9 cellular contexts compared by ENCODE assay signal in genomic region chrX:107565916-107566602, GRCh38.
DNase-seq lines count a peak whose midpoint lies in the region; ATAC-seq and TF ChIP-seq lines count a peak whose summit lies in the region.
"Had no signal": no experiment of that assay in that cellular context is flagged by ENCODE, and none has a peak within 500 bp of the region (broad histone marks: within the 10 kb centered on the region; RNA-seq: fewer than 3 reads in every experiment).

No MANE protein-coding gene starts in this region.

- TF ChIP-seq POLR2A in IMR-90 (IDR thresholded peaks at IDR 0.05; ENCODE audit: low read depth, low read length): no peak

- dilution Hi-C loops in IMR-90 (cut with HindIII; ENCODE audit: low sequenced_read_pairs, unreplicated experiment): no loop called here

- peak overlapping the region; percentile 22; the same call in 1 of the 2 replicates for H3K27ac ChIP-seq in IMR-90 (ENCODE audit: insufficient read depth, low read length)
- no peak overlapping the region for H3K27ac ChIP-seq in lower lobe of right lung
- H3K27ac ChIP-seq: ovary had no signal

- peak overlapping the region; percentile 82 for H2BK120ac ChIP-seq in IMR-90 (ENCODE audit: low read depth, low read length)

- no peak overlapping the region for H3K56ac ChIP-seq in IMR-90 (ENCODE audit: extremely low read depth, insufficient read depth, low read length)

- peak overlapping the region; percentile 60 for H2BK5ac ChIP-seq in IMR-90 (ENCODE audit: low read depth, low read length, poor library complexity, severe bottlenecking)

- intact Hi-C loops in IMR-90 (cut with micrococcal nuclease) (no loop called here), lower lobe of right lung (cut with DNase I) (no loop called here)

- H3K27me3 ChIP-seq in IMR-90 (ENCODE audit: control insufficient read depth, insufficient read depth, low read length): no peaks in the 10 kb centered on the region
- peaks cover 9% of the 10 kb centered on the region for H3K27me3 ChIP-seq in adipocyte (replicated peaks; ENCODE audit: control insufficient read depth, insufficient read depth, low read length)
- no peaks in the 10 kb centered on the region for H3K27me3 ChIP-seq in lower lobe of right lung (ENCODE audit: low read depth)
- H3K27me3 ChIP-seq: ovary had no signal

- no peaks in the 10 kb centered on the region for H4K20me1 ChIP-seq in IMR-90 (ENCODE audit: insufficient read depth, low read length)

- H2AK5ac ChIP-seq in IMR-90 (ENCODE audit: low read depth, low read length): no peak overlapping the region; the same call in 1 of the 2 replicates

- H3K4me3 ChIP-seq in IMR-90 (ENCODE audit: insufficient read depth, low read depth, low read length) (no peak overlapping the region), adipocyte (ENCODE audit: low read length) (no peak overlapping the region), lower lobe of right lung (no peak overlapping the region)
- H3K4me3 ChIP-seq: ovary had no signal

- no TSS peak for BruUV-seq in IMR-90 (replicated peaks; lab: Mats Ljungman, UMichigan)

- H3K23ac ChIP-seq in IMR-90 (ENCODE audit: low read depth, low read length): no peak overlapping the region

- 0 out of 2 replicates have a peak overlapping the region, but pooled peaks have one; percentile 16 for H4K5ac ChIP-seq in IMR-90 (ENCODE audit: low read depth, low read length)

- H3K4ac ChIP-seq in IMR-90 (ENCODE audit: low read depth, low read length): peak overlapping the region; percentile 67; the same call in 1 of the 2 replicates

- no peak for TF ChIP-seq RAD21 in IMR-90 (IDR thresholded peaks at IDR 0.05; ENCODE audit: low read length)

- peak overlapping the region; percentile 76 for H2AK9ac ChIP-seq in IMR-90 (replicated peaks; ENCODE audit: low read depth, low read length, poor library complexity)

- no peak overlapping the region; a peak in 1 of 4 replicates for H4K8ac ChIP-seq in IMR-90 (ENCODE audit: low read depth in 2 of 2, low read length in 2 of 2)

- POLR2A ChIA-PET in IMR-90 (lab: Charles Lee; ENCODE audit: unreplicated experiment): no interaction called here

- CTCF ChIA-PET in IMR-90 (lab: Yijun Ruan, JAX): interaction anchor here (1.4 kb wide), 1 partner anchor 28 kb away, joined by 3 read pairs; no protein-coding TSS in a partner anchor

- no peak overlapping the region for H2BK15ac ChIP-seq in IMR-90 (ENCODE audit: low read depth, low read length)

- peak overlapping the region; percentile 20; the same call in 1 of the 2 replicates for H3K18ac ChIP-seq in IMR-90 (ENCODE audit: low read depth, low read length)

- peak overlapping the region; percentile 12 for H2AFZ ChIP-seq in IMR-90 (replicated peaks; ENCODE audit: low read length, poor library complexity)

- no peak overlapping the region for H3K14ac ChIP-seq in IMR-90 (replicated peaks; ENCODE audit: low read depth, low read length)

- peak overlapping the region; percentile 61 for H4K91ac ChIP-seq in IMR-90 (ENCODE audit: insufficient read depth, low read depth, low read length)

- no CpG with 5 or more reads among the region's 8 CpGs for WGBS in IMR-90 (ENCODE audit: extremely low coverage in 2 of 2, insufficient read length in 1 of 2), 2 experiments

- H3K79me1 ChIP-seq in IMR-90 (ENCODE audit: low read depth in 1 of 2, low read length in 2 of 2): no peaks in the 10 kb centered on the region

- in situ Hi-C loops in IMR-90 (cut with MboI; ENCODE audit: low sequenced_read_pairs): no loop called here

- H3K4me2 ChIP-seq in IMR-90 (ENCODE audit: low read depth, low read length): no peak overlapping the region

- peak; percentile 87 for DNase-seq in DMS 273 (lab: John Stamatoyannopoulos, UW; ENCODE audit: unreplicated experiment)
- peak; percentile 70 for DNase-seq in IMR-90
- no peak for DNase-seq in adipocyte (ENCODE audit: low read depth)
- DNase-seq in lower lobe of right lung: no peak
- no peak for DNase-seq in OCI-M1 (lab: John Stamatoyannopoulos, UW)
- DNase-seq in GDM1 (lab: John Stamatoyannopoulos, UW): no peak
- DNase-seq in activated CD8-positive, alpha-beta memory T cell treated with anti-CD3 and anti-CD28 coated beads for 24 hours: no peak
- DNase-seq: ovary had no signal

- no peaks in the 10 kb centered on the region for H3K36me3 ChIP-seq in IMR-90 (ENCODE audit: control insufficient read depth, insufficient read depth, low read length)
- H3K36me3 ChIP-seq in adipocyte (ENCODE audit: control insufficient read depth, insufficient read depth, low read length, severe bottlenecking): no peaks in the 10 kb centered on the region
- no peaks in the 10 kb centered on the region for H3K36me3 ChIP-seq in lower lobe of right lung
- H3K36me3 ChIP-seq: ovary had no signal

- ATAC-seq in IMR-90 (ENCODE audit: low read depth) (peak; percentile 50; the same call in 1 of the 2 replicates), lower lobe of right lung (peak; percentile 76 to 88), HG03196 (IDR thresholded peaks at IDR 0.05; ENCODE audit: unreplicated experiment) (no peak)

- H3K9me3 ChIP-seq in IMR-90 (ENCODE audit: control insufficient read depth, insufficient read depth, low read length) (no peaks in the 10 kb centered on the region), adipocyte (ENCODE audit: control insufficient read depth, low read length) (no peaks in the 10 kb centered on the region), lower lobe of right lung (no peaks in the 10 kb centered on the region)
- H3K9me3 ChIP-seq: ovary had no signal

- TF ChIP-seq CTCF in IMR-90 (conservative IDR thresholded peaks at IDR 0.05; ENCODE audit: low read depth, low read length): no peak
- TF ChIP-seq CTCF in lower lobe of right lung (IDR thresholded peaks at IDR 0.05): no peak

- H3K4me1 ChIP-seq in IMR-90 (ENCODE audit: control insufficient read depth, insufficient read depth, low read length): peaks cover 27% of the 10 kb centered on the region
- H3K4me1 ChIP-seq in adipocyte (ENCODE audit: control insufficient read depth, insufficient read depth, low read length): peaks cover 23% of the 10 kb centered on the region
- no peaks in the 10 kb centered on the region for H3K4me1 ChIP-seq in lower lobe of right lung

- H3K9ac ChIP-seq in IMR-90 (ENCODE audit: low read depth, low read length) (no peak overlapping the region), adipocyte (ENCODE audit: low read length) (peak overlapping the region; percentile 26)

- peaks cover 7% of the 10 kb centered on the region for H3K9me1 ChIP-seq in IMR-90 (ENCODE audit: insufficient read depth, low read length)

- H2BK20ac ChIP-seq in IMR-90 (ENCODE audit: low read depth, low read length): peak overlapping the region; percentile 25; the same call in 1 of the 2 replicates

TF ChIP-seq in IMR-90, 13 proteins besides CTCF, POLR2A, EP300 and RAD21:
- TF ChIP-seq RFX5 (IDR thresholded peaks at IDR 0.05; ENCODE audit: low read depth, low read length) (peak; percentile 97), MXI1 (IDR thresholded peaks at IDR 0.05; ENCODE audit: borderline replicate concordance, low read depth, low read length) (no peak)

Comparison
In these comparisons a context has a peak if more than half of its experiments do, and no peak if none do; other contexts are left out.
1. DNase-seq: peak in DMS 273 (single experiment) and IMR-90 (single experiment); none in adipocyte (single experiment), lower lobe of right lung (single experiment), OCI-M1 (single experiment), GDM1 (single experiment) and activated CD8-positive, alpha-beta memory T cell treated with anti-CD3 and anti-CD28 coated beads for 24 hours (single experiment).